ENCODE assay signal across 1 cellular context in the genomic region with DNA sequence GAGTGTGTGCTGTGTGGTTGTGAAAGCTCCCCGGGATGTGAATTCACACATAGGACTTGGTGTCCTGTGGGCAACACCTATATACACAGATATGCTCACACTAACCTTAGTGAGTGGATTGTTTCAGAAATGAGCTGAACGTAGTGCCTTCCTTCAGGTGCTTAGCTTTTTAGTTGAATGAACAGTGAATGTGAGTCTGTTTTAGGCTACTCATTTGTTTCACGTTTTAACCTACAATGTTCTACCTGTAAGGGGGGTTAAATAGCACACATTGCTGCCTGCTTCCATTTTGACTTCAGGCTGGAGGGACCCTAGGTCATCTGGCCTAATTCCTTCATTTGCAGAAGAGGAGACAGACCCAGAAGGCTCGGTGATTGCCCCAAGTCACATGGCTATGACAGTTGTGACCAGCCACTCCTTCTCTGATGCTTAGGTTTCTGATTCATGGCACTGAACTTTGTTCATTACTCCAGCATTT.
TF ChIP-seq lines count a peak whose summit lies in the region.

No MANE protein-coding gene starts in this region.

TF ChIP-seq in GM12878, 131 proteins besides CTCF, POLR2A, EP300 and RAD21 (continued from another document and continues in another):
- TF ChIP-seq BCLAF1 (IDR thresholded peaks at IDR 0.05) = no peak
- TF ChIP-seq NR2C2 (IDR thresholded peaks at IDR 0.05; ENCODE audit: borderline replicate concordance, control insufficient read depth, insufficient read length, low read depth) = no peak
- peak; percentile 61 for TF ChIP-seq USF2 (IDR thresholded peaks at IDR 0.05; ENCODE audit: borderline replicate concordance, low read depth, low read length)
- no peak for TF ChIP-seq CHD4 (IDR thresholded peaks at IDR 0.05)
- no peak for TF ChIP-seq SUZ12 (IDR thresholded peaks at IDR 0.05; ENCODE audit: unreplicated experiment)
- TF ChIP-seq USF1 (IDR thresholded peaks at IDR 0.05; ENCODE audit: borderline replicate concordance, extremely low read length, insufficient read depth, low read depth, low read length) = peak; percentile 57
- no peak for TF ChIP-seq HDGF (IDR thresholded peaks at IDR 0.05)
- TF ChIP-seq NBN (IDR thresholded peaks at IDR 0.05) = 0 out of 2 replicates have a peak, but pooled peaks have one; percentile 33
- TF ChIP-seq NRF1 (conservative IDR thresholded peaks at IDR 0.05; ENCODE audit: low read depth, low read length) = no peak
- TF ChIP-seq IKZF2 (IDR thresholded peaks at IDR 0.05) = peak in 1 of 2 experiments; percentile 13; a peak in 2 of 4 replicates
- TF ChIP-seq, protein P1, sequence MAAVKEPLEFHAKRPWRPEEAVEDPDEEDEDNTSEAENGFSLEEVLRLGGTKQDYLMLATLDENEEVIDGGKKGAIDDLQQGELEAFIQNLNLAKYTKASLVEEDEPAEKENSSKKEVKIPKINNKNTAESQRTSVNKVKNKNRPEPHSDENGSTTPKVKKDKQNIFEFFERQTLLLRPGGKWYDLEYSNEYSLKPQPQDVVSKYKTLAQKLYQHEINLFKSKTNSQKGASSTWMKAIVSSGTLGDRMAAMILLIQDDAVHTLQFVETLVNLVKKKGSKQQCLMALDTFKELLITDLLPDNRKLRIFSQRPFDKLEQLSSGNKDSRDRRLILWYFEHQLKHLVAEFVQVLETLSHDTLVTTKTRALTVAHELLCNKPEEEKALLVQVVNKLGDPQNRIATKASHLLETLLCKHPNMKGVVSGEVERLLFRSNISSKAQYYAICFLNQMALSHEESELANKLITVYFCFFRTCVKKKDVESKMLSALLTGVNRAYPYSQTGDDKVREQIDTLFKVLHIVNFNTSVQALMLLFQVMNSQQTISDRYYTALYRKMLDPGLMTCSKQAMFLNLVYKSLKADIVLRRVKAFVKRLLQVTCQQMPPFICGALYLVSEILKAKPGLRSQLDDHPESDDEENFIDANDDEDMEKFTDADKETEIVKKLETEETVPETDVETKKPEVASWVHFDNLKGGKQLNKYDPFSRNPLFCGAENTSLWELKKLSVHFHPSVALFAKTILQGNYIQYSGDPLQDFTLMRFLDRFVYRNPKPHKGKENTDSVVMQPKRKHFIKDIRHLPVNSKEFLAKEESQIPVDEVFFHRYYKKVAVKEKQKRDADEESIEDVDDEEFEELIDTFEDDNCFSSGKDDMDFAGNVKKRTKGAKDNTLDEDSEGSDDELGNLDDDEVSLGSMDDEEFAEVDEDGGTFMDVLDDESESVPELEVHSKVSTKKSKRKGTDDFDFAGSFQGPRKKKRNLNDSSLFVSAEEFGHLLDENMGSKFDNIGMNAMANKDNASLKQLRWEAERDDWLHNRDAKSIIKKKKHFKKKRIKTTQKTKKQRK (IDR thresholded peaks at IDR 0.05; ENCODE audit: low read depth, low read length) = no peak
- TF ChIP-seq CREM (IDR thresholded peaks at IDR 0.05; ENCODE audit: low read depth) = peak; percentile 45; the same call in 1 of the 2 replicates
- no peak for TF ChIP-seq ZNF384 (IDR thresholded peaks at IDR 0.05; ENCODE audit: borderline replicate concordance, low read depth, low read length)
- TF ChIP-seq PML (IDR thresholded peaks at IDR 0.05; ENCODE audit: low read length) = no peak
- TF ChIP-seq CREB1 (IDR thresholded peaks at IDR 0.05; ENCODE audit: low read depth) = peak; percentile 32; the same call in 1 of the 2 replicates
- TF ChIP-seq POLR2AphosphoS2 (IDR thresholded peaks at IDR 0.05; ENCODE audit: low read depth, low read length) = 0 out of 2 replicates have a peak, but pooled peaks have one; percentile 56
- TF ChIP-seq KDM1A (IDR thresholded peaks at IDR 0.05; ENCODE audit: borderline replicate concordance) = no peak
- TF ChIP-seq MTA2 (IDR thresholded peaks at IDR 0.05; ENCODE audit: low read depth) = peak; percentile 37; the same call in 1 of the 2 replicates
- TF ChIP-seq, protein P2, sequence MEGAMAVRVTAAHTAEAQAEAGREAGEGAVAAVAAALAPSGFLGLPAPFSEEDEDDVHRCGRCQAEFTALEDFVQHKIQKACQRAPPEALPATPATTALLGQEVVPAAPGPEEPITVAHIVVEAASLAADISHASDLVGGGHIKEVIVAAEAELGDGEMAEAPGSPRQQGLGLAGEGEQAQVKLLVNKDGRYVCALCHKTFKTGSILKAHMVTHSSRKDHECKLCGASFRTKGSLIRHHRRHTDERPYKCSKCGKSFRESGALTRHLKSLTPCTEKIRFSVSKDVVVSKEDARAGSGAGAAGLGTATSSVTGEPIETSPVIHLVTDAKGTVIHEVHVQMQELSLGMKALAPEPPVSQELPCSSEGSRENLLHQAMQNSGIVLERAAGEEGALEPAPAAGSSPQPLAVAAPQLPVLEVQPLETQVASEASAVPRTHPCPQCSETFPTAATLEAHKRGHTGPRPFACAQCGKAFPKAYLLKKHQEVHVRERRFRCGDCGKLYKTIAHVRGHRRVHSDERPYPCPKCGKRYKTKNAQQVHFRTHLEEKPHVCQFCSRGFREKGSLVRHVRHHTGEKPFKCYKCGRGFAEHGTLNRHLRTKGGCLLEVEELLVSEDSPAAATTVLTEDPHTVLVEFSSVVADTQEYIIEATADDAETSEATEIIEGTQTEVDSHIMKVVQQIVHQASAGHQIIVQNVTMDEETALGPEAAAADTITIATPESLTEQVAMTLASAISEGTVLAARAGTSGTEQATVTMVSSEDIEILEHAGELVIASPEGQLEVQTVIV (IDR thresholded peaks at IDR 0.05; ENCODE audit: borderline replicate concordance, partially characterized antibody) = no peak
- TF ChIP-seq BHLHE40 (IDR thresholded peaks at IDR 0.05; ENCODE audit: borderline replicate concordance in 1 of 2, low read depth in 2 of 2, low read length in 1 of 2) = 0 out of 4 replicates have a peak, but pooled peaks of 1 of the 2 experiments have one; percentile 19
- no peak for TF ChIP-seq ZBTB33 (IDR thresholded peaks at IDR 0.05)
- 0 out of 2 replicates have a peak, but pooled peaks have one; percentile 54 for TF ChIP-seq ZSCAN29 (IDR thresholded peaks at IDR 0.05)
- TF ChIP-seq ZNF24 (IDR thresholded peaks at IDR 0.05) = no peak
- no peak for TF ChIP-seq ESRRA (IDR thresholded peaks at IDR 0.05; ENCODE audit: low read length)
- no peak for TF ChIP-seq BRCA1 (IDR thresholded peaks at IDR 0.05; ENCODE audit: low read depth, low read length)
- no peak; the same call in 1 of the 2 replicates for TF ChIP-seq PAX8 (IDR thresholded peaks at IDR 0.05)
- TF ChIP-seq, protein P3, sequence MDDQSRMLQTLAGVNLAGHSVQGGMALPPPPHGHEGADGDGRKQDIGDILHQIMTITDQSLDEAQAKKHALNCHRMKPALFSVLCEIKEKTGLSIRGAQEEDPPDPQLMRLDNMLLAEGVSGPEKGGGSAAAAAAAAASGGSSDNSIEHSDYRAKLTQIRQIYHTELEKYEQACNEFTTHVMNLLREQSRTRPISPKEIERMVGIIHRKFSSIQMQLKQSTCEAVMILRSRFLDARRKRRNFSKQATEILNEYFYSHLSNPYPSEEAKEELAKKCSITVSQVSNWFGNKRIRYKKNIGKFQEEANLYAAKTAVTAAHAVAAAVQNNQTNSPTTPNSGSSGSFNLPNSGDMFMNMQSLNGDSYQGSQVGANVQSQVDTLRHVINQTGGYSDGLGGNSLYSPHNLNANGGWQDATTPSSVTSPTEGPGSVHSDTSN (IDR thresholded peaks at IDR 0.05; ENCODE audit: insufficient replicate concordance, low read depth, low read length) = no peak
- TF ChIP-seq, protein P4, sequence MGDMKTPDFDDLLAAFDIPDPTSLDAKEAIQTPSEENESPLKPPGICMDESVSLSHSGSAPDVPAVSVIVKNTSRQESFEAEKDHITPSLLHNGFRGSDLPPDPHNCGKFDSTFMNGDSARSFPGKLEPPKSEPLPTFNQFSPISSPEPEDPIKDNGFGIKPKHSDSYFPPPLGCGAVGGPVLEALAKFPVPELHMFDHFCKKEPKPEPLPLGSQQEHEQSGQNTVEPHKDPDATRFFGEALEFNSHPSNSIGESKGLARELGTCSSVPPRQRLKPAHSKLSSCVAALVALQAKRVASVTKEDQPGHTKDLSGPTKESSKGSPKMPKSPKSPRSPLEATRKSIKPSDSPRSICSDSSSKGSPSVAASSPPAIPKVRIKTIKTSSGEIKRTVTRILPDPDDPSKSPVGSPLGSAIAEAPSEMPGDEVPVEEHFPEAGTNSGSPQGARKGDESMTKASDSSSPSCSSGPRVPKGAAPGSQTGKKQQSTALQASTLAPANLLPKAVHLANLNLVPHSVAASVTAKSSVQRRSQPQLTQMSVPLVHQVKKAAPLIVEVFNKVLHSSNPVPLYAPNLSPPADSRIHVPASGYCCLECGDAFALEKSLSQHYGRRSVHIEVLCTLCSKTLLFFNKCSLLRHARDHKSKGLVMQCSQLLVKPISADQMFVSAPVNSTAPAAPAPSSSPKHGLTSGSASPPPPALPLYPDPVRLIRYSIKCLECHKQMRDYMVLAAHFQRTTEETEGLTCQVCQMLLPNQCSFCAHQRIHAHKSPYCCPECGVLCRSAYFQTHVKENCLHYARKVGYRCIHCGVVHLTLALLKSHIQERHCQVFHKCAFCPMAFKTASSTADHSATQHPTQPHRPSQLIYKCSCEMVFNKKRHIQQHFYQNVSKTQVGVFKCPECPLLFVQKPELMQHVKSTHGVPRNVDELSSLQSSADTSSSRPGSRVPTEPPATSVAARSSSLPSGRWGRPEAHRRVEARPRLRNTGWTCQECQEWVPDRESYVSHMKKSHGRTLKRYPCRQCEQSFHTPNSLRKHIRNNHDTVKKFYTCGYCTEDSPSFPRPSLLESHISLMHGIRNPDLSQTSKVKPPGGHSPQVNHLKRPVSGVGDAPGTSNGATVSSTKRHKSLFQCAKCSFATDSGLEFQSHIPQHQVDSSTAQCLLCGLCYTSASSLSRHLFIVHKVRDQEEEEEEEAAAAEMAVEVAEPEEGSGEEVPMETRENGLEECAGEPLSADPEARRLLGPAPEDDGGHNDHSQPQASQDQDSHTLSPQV (IDR thresholded peaks at IDR 0.05) = no peak
- no peak for TF ChIP-seq TARDBP (IDR thresholded peaks at IDR 0.05; ENCODE audit: borderline replicate concordance)
- TF ChIP-seq MYC (IDR thresholded peaks at IDR 0.05; ENCODE audit: insufficient read depth, insufficient read length, insufficient replicate concordance, low read length, severe bottlenecking) = no peak
- TF ChIP-seq, protein P5, sequence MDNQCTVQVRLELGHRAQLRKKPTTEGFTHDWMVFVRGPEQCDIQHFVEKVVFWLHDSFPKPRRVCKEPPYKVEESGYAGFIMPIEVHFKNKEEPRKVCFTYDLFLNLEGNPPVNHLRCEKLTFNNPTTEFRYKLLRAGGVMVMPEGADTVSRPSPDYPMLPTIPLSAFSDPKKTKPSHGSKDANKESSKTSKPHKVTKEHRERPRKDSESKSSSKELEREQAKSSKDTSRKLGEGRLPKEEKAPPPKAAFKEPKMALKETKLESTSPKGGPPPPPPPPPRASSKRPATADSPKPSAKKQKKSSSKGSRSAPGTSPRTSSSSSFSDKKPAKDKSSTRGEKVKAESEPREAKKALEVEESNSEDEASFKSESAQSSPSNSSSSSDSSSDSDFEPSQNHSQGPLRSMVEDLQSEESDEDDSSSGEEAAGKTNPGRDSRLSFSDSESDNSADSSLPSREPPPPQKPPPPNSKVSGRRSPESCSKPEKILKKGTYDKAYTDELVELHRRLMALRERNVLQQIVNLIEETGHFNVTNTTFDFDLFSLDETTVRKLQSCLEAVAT (IDR thresholded peaks at IDR 0.05) = peak; percentile 93
